ENCODE assay signal across 12 cellular contexts in genomic region chr2:3293221-3293620, GRCh38.
"Had no signal": no experiment of that assay in that cellular context is flagged by ENCODE, and none has a peak within 500 bp of the region (broad histone marks: within the 10 kb centered on the region; RNA-seq: fewer than 3 reads in every experiment).

No MANE protein-coding gene starts in this region.

- H3K4me2 ChIP-seq: neural progenitor cell had no signal

- H3K4me3 ChIP-seq: cardiac muscle cell, colonic mucosa, gastrocnemius medialis, neural progenitor cell, upper lobe of right lung had no signal

- H2AFZ ChIP-seq: neural progenitor cell had no signal

- H3K9me3 ChIP-seq: colonic mucosa, gastrocnemius medialis, upper lobe of right lung had no signal

- H3K27ac ChIP-seq: cardiac muscle cell, colonic mucosa, gastrocnemius medialis, neural progenitor cell, upper lobe of right lung had no signal

- H3K36me3 ChIP-seq: cardiac muscle cell, colonic mucosa, gastrocnemius medialis, neural progenitor cell, upper lobe of right lung had no signal

- H3K9ac ChIP-seq: neural progenitor cell had no signal

- DNase-seq: activated CD4-positive, alpha-beta T cell treated with anti-CD3 and anti-CD28 coated beads for 1 hour; activated CD4-positive, alpha-beta T cell treated with anti-CD3 and anti-CD28 coated beads, Interleukin-2, amount 50 U/mL, for 48 hours; activated naive CD4-positive, alpha-beta T cell; colonic mucosa; effector CD8-positive, alpha-beta T cell; gastrocnemius medialis; right cardiac atrium; stimulated activated CD4-positive, alpha-beta T cell treated with anti-CD3 and anti-CD28 coated beads, Interleukin-2, amount 100 ng/mL, for 24 hours; stimulated activated naive CD4-positive, alpha-beta T cell; upper lobe of right lung had no signal

- H3K4me1 ChIP-seq: colonic mucosa, gastrocnemius medialis, upper lobe of right lung had no signal

- H3K27me3 ChIP-seq: colonic mucosa, gastrocnemius medialis, neural progenitor cell, upper lobe of right lung had no signal
